In genomic region chr6:89616531-89616930, GRCh38 we compare ENCODE assay signal across 18 cellular contexts. TPM values are rescaled to one million over a fixed set of nuclear protein-coding genes. Genes with fewer than 3 reads are reported as not detected.
DNase-seq lines count a peak whose midpoint lies in the region; ATAC-seq and TF ChIP-seq lines count a peak whose summit lies in the region.
"Had no signal": no experiment of that assay in that cellular context is flagged by ENCODE, and none has a peak within 500 bp of the region (broad histone marks: within the 10 kb centered on the region; RNA-seq: fewer than 3 reads in every experiment).

No MANE protein-coding gene starts in this region.

- ATAC-seq in heart left ventricle: no peak
- ATAC-seq in GM23338: no peak
- ATAC-seq: A549; CD8-positive, alpha-beta T cell had no signal

- no peak overlapping the region for H2AFZ ChIP-seq in GM23338

- H3K27me3 ChIP-seq in right atrium auricular region (no peaks in the 10 kb centered on the region), heart left ventricle (no peaks in the 10 kb centered on the region), GM23338 (ENCODE audit: insufficient read depth) (no peaks in the 10 kb centered on the region)
- H3K27me3 ChIP-seq: BLaER1 treated with 17β-estradiol and CSF1 and Interleukin-3, amounts not matched to agents 10 nM and 100 nM had no signal

- TF ChIP-seq CTCF in right atrium auricular region (IDR thresholded peaks at IDR 0.05) (no peak), heart left ventricle (IDR thresholded peaks at IDR 0.05) (no peak), type B pancreatic cell (conservative IDR thresholded peaks at IDR 0.05) (no peak), GM23338 (conservative IDR thresholded peaks at IDR 0.05; ENCODE audit: low read depth in 2 of 2) (no peak)

- H3K36me3 ChIP-seq in right atrium auricular region (peaks cover 4% of the 10 kb centered on the region), heart left ventricle (peaks cover 0 to 33% (median 6%) of the 10 kb centered on the region in 9 donors), GM23338 (ENCODE audit: insufficient read depth) (no peaks in the 10 kb centered on the region)
- H3K36me3 ChIP-seq: BLaER1 treated with 17β-estradiol and CSF1 and Interleukin-3, amounts not matched to agents 10 nM and 100 nM had no signal

- H3K27me3 Mint-ChIP-seq in type B pancreatic cell: no peaks in the 10 kb centered on the region
- H3K27me3 Mint-ChIP-seq in GM23338 (ENCODE audit: insufficient read depth, low read depth, poor library complexity): peaks cover 2% of the 10 kb centered on the region
- H3K27me3 Mint-ChIP-seq: B cell; CD4-positive, alpha-beta T cell had no signal

- H4K20me1 ChIP-seq in GM23338 (replicated peaks; ENCODE audit: insufficient read depth): no peaks in the 10 kb centered on the region
- H4K20me1 ChIP-seq: BLaER1 treated with 17β-estradiol and CSF1 and Interleukin-3, amounts not matched to agents 10 nM and 100 nM had no signal

- H3K4me3 ChIP-seq in right atrium auricular region (no peak overlapping the region), heart left ventricle (no peak overlapping the region), GM23338 (no peak overlapping the region)
- H3K4me3 ChIP-seq: A549; BLaER1 treated with 17β-estradiol and CSF1 and Interleukin-3, amounts not matched to agents 10 nM and 100 nM had no signal

- no peak overlapping the region for H3K4me3 Mint-ChIP-seq in type B pancreatic cell
- no peak overlapping the region for H3K4me3 Mint-ChIP-seq in GM23338
- H3K4me3 Mint-ChIP-seq: B cell; CD4-positive, alpha-beta T cell; CD8-positive, alpha-beta T cell had no signal

- intact Hi-C loops in heart left ventricle (cut with DNase I): no loop called here

- no peak overlapping the region for H3K4me2 ChIP-seq in GM23338
- H3K4me2 ChIP-seq: A549; BLaER1 treated with 17β-estradiol and CSF1 and Interleukin-3, amounts not matched to agents 10 nM and 100 nM had no signal

- H3K9me2 ChIP-seq in GM23338 (ENCODE audit: insufficient read depth): no peaks in the 10 kb centered on the region

- H3F3A ChIP-seq in GM23338 (replicated peaks; ENCODE audit: low read depth): no peaks in the 10 kb centered on the region

- H3K27ac ChIP-seq in right atrium auricular region (no peak overlapping the region), heart left ventricle (no peak overlapping the region), GM23338 (ENCODE audit: low read depth) (no peak overlapping the region)
- H3K27ac ChIP-seq: 22Rv1; A549; BLaER1 treated with 17β-estradiol and CSF1 and Interleukin-3, amounts not matched to agents 10 nM and 100 nM; C4-2B had no signal

- H3K27ac Mint-ChIP-seq in type B pancreatic cell (no peak overlapping the region), GM23338 (no peak overlapping the region)
- H3K27ac Mint-ChIP-seq: B cell; CD4-positive, alpha-beta T cell; CD8-positive, alpha-beta T cell had no signal

- no peaks in the 10 kb centered on the region for H3K9me3 ChIP-seq in right atrium auricular region
- no peaks in the 10 kb centered on the region for H3K9me3 ChIP-seq in heart left ventricle
- H3K9me3 ChIP-seq: A549; BLaER1 treated with 17β-estradiol and CSF1 and Interleukin-3, amounts not matched to agents 10 nM and 100 nM; Caco-2 had no signal

- H3K36me3 Mint-ChIP-seq in type B pancreatic cell: peaks cover 3% of the 10 kb centered on the region
- H3K36me3 Mint-ChIP-seq in GM23338 (ENCODE audit: low read depth): no peaks in the 10 kb centered on the region

- peaks cover 0 to 5% of the 10 kb centered on the region in 2 donors for H3K4me1 ChIP-seq in right atrium auricular region
- H3K4me1 ChIP-seq in heart left ventricle: peaks cover 0 to 4% (median 0%) of the 10 kb centered on the region in 12 donors
- no peaks in the 10 kb centered on the region for H3K4me1 ChIP-seq in GM23338 (ENCODE audit: insufficient read depth)
- H3K4me1 ChIP-seq: A549, Caco-2 had no signal

- 86 to 98% (median 96%) methylated on average over 5 of the region's 5 CpGs for WGBS in heart left ventricle, 4 donors

- DNase-seq in activated CD8-positive, alpha-beta memory T cell treated with anti-CD3 and anti-CD28 coated beads, Interleukin-2, amount 50 U/mL, for 48 hours: peak; percentile 45
- DNase-seq in activated CD8-positive, alpha-beta memory T cell treated with anti-CD3 and anti-CD28 coated beads, Interleukin-2, amount 50 U/mL, for 4 hours: no peak
- DNase-seq in right atrium auricular region (ENCODE audit: low spot score): peak; percentile 48
- DNase-seq in heart left ventricle: no peak
- DNase-seq in type B pancreatic cell (ENCODE audit: extremely low spot score, unreplicated experiment): peak; percentile 58
- no peak for DNase-seq in GM23338 (ENCODE audit: low spot score)
- DNase-seq: AML-193; Caco-2; Calu3; CD4-positive, alpha-beta T cell; DMS79 treated with DMSO at 0.1 percent for 48 hours; GF-D8 had no signal

- no peaks in the 10 kb centered on the region for H3K4me1 Mint-ChIP-seq in type B pancreatic cell (ENCODE audit: unreplicated experiment)
- peaks cover 7% of the 10 kb centered on the region; the same call in 2 of the 3 replicates for H3K4me1 Mint-ChIP-seq in GM23338
- H3K4me1 Mint-ChIP-seq: B cell had no signal

- no peak for TF ChIP-seq POLR2A in heart left ventricle (IDR thresholded peaks at IDR 0.05)

- H3K9me3 Mint-ChIP-seq in type B pancreatic cell (no peaks in the 10 kb centered on the region), GM23338 (no peaks in the 10 kb centered on the region)
- H3K9me3 Mint-ChIP-seq: CD4-positive, alpha-beta T cell; CD8-positive, alpha-beta T cell had no signal

- H3K79me2 ChIP-seq in GM23338 (replicated peaks; ENCODE audit: insufficient read depth): no peaks in the 10 kb centered on the region

TF ChIP-seq in GM23338, 12 proteins besides CTCF, POLR2A, EP300 and RAD21 (continues in another document):
- TF ChIP-seq POLR2AphosphoS5 (IDR thresholded peaks at IDR 0.05; ENCODE audit: low read depth) (no peak), ZNF331 (CRISPR knock-in tag; IDR thresholded peaks at IDR 0.05; ENCODE audit: low read depth) (no peak), ETS1 (IDR thresholded peaks at IDR 0.05) (no peak), STAT1 (IDR thresholded peaks at IDR 0.05; ENCODE audit: unreplicated experiment) (no peak), CREB1 (CRISPR knock-in tag; IDR thresholded peaks at IDR 0.05; ENCODE audit: low read depth) (no peak)

RNA-seq across cellular contexts. Expression of gene LYRM2, which starts 22.0 kb away (rescaled TPM):
- 10 to 100 TPM; 18.9 to 34.7 TPM for total RNA-seq in right atrium auricular region
- 10 to 100 TPM; 15.2 to 50.0 (median 44.3) TPM for total RNA-seq in heart left ventricle
- 10 to 100 TPM; 16.9 to 35.7 TPM for polyA plus RNA-seq in heart left ventricle
- total RNA-seq in type B pancreatic cell (ENCODE audit: low replicate concordance): 32.9 and 37.7 TPM in 2 replicates
- 13.0 and 20.3 TPM in 2 replicates for total RNA-seq in GM23338 (2014; rRNA removed; shearing (Covaris generic))
- polyA plus RNA-seq in GM23338 (2016; fragmentation: Nextera tagmentation; extraction: Ambion mirVana): 48.9 and 67.3 TPM in 2 replicates

Comparison
In these comparisons a context has a peak if more than half of its experiments do, and no peak if none do; other contexts are left out.
1. DNase-seq: peak in activated CD8-positive, alpha-beta memory T cell treated with anti-CD3 and anti-CD28 coated beads, Interleukin-2, amount 50 U/mL, for 48 hours (single experiment), right atrium auricular region (single experiment) and type B pancreatic cell (single experiment); none in activated CD8-positive, alpha-beta memory T cell treated with anti-CD3 and anti-CD28 coated beads, Interleukin-2, amount 50 U/mL, for 4 hours (single experiment), heart left ventricle (0 of 5) and GM23338 (single experiment).